In the genomic region with DNA sequence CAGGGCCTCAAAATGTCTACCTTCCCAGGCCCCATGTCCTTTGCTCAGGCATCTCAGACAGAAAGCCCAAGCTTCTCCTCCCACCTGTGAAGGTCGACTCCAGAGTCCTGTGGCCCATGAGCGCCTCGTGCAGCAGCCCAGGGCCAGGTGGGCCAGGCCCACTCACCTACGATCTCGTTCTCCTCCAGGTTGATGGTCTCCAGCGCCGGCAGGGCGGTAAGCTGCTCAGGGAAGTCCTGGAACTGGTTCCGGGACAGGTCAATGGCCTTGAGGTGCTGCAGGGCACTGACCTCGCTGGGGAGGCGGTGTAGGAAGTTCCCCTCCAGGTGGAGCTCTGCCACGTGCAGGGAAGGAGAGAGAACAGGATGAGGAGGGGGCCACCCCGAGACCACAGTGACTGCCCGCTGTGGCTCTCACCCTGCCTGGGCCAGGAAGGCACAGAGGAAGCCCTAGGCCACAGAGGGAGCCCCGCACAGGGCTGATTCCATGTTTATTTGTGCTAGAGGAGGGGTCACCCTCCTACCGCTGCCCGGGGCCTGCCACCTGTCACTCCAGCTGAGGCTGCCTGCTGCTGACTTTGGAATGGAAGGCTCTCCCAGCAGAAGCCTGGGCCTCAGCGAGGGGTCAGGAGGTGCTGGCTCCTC, we compare ENCODE assay signal across 1 cellular context.
TF ChIP-seq lines count a peak whose summit lies in the region.

No MANE protein-coding gene starts in this region.

TF ChIP-seq in HepG2, 621 proteins besides CTCF, POLR2A, EP300 and RAD21 (continued from another document and continues in another):
- TF ChIP-seq, protein P1, sequence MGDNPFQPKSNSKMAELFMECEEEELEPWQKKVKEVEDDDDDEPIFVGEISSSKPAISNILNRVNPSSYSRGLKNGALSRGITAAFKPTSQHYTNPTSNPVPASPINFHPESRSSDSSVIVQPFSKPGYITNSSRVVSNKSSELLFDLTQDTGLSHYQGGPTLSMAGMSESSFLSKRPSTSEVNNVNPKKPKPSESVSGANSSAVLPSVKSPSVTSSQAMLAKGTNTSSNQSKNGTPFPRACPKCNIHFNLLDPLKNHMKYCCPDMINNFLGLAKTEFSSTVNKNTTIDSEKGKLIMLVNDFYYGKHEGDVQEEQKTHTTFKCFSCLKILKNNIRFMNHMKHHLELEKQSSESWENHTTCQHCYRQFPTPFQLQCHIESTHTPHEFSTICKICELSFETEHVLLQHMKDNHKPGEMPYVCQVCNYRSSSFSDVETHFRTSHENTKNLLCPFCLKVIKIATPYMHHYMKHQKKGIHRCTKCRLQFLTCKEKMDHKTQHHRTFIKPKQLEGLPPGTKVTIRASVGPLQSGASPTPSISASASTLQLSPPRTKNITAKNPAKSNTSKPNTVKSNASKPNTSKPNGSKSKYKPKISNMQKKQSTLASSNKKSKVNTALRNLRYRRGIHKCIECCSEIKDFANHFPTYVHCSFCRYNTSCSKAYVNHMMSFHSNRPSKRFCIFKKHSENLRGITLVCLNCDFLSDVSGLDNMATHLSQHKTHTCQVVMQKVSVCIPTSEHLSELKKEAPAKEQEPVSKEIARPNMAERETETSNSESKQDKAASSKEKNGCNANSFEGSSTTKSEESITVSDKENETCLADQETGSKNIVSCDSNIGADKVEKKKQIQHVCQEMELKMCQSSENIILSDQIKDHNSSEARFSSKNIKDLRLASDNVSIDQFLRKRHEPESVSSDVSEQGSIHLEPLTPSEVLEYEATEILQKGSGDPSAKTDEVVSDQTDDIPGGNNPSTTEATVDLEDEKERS (CRISPR knock-in tag; IDR thresholded peaks at IDR 0.05), result 0 out of 2 replicates have a peak, but pooled peaks have one; percentile 12
- TF ChIP-seq, protein P2, sequence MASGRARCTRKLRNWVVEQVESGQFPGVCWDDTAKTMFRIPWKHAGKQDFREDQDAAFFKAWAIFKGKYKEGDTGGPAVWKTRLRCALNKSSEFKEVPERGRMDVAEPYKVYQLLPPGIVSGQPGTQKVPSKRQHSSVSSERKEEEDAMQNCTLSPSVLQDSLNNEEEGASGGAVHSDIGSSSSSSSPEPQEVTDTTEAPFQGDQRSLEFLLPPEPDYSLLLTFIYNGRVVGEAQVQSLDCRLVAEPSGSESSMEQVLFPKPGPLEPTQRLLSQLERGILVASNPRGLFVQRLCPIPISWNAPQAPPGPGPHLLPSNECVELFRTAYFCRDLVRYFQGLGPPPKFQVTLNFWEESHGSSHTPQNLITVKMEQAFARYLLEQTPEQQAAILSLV (CRISPR knock-in tag; IDR thresholded peaks at IDR 0.05; ENCODE audit: borderline replicate concordance), result peak; percentile 69; the same call in 1 of the 2 replicates
- TF ChIP-seq ZNF878 (CRISPR knock-in tag; IDR thresholded peaks at IDR 0.05), result 0 out of 2 replicates have a peak, but pooled peaks have one; percentile 57
- peak; percentile 22 for TF ChIP-seq AGO1 (IDR thresholded peaks at IDR 0.05; ENCODE audit: low read depth, low read length, poor library complexity, severe bottlenecking)
- TF ChIP-seq ZNF782 (CRISPR knock-in tag; IDR thresholded peaks at IDR 0.05; ENCODE audit: borderline replicate concordance), result 0 out of 2 replicates have a peak, but pooled peaks have one; percentile 55
- TF ChIP-seq, protein P3, sequence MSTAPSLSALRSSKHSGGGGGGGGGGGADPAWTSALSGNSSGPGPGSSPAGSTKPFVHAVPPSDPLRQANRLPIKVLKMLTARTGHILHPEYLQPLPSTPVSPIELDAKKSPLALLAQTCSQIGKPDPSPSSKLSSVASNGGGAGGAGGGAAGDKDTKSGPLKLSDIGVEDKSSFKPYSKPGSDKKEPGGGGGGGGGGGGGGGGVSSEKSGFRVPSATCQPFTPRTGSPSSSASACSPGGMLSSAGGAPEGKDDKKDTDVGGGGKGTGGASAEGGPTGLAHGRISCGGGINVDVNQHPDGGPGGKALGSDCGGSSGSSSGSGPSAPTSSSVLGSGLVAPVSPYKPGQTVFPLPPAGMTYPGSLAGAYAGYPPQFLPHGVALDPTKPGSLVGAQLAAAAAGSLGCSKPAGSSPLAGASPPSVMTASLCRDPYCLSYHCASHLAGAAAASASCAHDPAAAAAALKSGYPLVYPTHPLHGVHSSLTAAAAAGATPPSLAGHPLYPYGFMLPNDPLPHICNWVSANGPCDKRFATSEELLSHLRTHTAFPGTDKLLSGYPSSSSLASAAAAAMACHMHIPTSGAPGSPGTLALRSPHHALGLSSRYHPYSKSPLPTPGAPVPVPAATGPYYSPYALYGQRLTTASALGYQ (CRISPR knock-in tag; IDR thresholded peaks at IDR 0.05), result no peak
- TF ChIP-seq, protein P4, sequence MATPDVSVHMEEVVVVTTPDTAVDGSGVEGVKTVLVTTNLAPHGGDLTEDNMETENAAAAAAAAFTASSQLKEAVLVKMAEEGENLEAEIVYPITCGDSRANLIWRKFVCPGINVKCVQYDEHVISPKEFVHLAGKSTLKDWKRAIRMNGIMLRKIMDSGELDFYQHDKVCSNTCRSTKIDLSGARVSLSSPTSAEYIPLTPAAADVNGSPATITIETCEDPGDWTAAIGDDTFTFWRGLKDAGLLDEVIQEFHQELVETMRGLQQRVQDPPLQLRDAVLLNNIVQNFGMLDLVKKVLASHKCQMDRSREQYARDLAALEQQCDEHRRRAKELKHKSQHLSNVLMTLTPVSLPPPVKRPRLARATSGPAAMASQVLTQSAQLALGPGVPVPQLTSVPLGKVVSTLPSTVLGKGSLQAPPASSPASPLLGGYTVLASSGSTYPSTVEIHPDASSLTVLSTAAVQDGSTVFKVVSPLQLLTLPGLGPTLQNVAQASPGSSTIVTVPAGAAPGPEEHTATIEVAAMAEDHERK (CRISPR knock-in tag; IDR thresholded peaks at IDR 0.05; ENCODE audit: low read depth), result no peak
- no peak for TF ChIP-seq RFXAP (CRISPR knock-in tag; IDR thresholded peaks at IDR 0.05; ENCODE audit: borderline replicate concordance)
- no peak for TF ChIP-seq ATAD3A (CRISPR knock-in tag; IDR thresholded peaks at IDR 0.05)
- TF ChIP-seq ZFP36L2 (CRISPR knock-in tag; IDR thresholded peaks at IDR 0.05), result no peak; the same call in 1 of the 2 replicates
- peak; percentile 71; the same call in 1 of the 2 replicates for TF ChIP-seq ZFP36L1 (CRISPR knock-in tag; IDR thresholded peaks at IDR 0.05)
- TF ChIP-seq SMARCC2 (IDR thresholded peaks at IDR 0.05), result no peak
- TF ChIP-seq ZNF589 (CRISPR knock-in tag; conservative IDR thresholded peaks at IDR 0.05), result peak; percentile 70; the same call in 1 of the 2 replicates
- peak; percentile 57; the same call in 1 of the 2 replicates for TF ChIP-seq NCOA1 (CRISPR knock-in tag; IDR thresholded peaks at IDR 0.05)
- peak; percentile 74 for TF ChIP-seq MEIS1 (CRISPR knock-in tag; IDR thresholded peaks at IDR 0.05; ENCODE audit: borderline replicate concordance)
- TF ChIP-seq ZNF274 (CRISPR knock-in tag; IDR thresholded peaks at IDR 0.05), result peak; percentile 73; the same call in 1 of the 2 replicates
- no peak for TF ChIP-seq SRSF4 (IDR thresholded peaks at IDR 0.05; ENCODE audit: low read depth, low read length, poor library complexity, severe bottlenecking)
- TF ChIP-seq, protein P5, sequence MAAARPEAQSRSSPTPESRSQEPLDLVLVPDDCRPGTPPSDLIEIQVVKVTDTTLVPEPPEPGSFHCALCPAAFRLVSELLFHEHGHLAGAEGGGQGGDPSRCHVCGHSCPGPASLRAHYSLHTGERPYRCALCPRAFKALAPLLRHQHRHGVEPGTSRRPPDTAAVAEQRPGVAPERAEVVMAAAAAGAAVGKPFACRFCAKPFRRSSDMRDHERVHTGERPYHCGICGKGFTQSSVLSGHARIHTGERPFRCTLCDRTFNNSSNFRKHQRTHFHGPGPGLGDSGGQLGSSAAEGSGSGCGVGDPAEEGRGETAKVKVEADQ (CRISPR knock-in tag; IDR thresholded peaks at IDR 0.05; ENCODE audit: borderline replicate concordance), result peak; percentile 90; the same call in 1 of the 2 replicates
- TF ChIP-seq ZNF607 (CRISPR knock-in tag; IDR thresholded peaks at IDR 0.05; ENCODE audit: borderline replicate concordance), result peak; percentile 81
- TF ChIP-seq SP140L (CRISPR knock-in tag; IDR thresholded peaks at IDR 0.05; ENCODE audit: borderline replicate concordance), result no peak
- no peak; the same call in 1 of the 2 replicates for TF ChIP-seq ZNF329 (CRISPR knock-in tag; IDR thresholded peaks at IDR 0.05; ENCODE audit: low read depth)
- TF ChIP-seq MXD4 (CRISPR knock-in tag; IDR thresholded peaks at IDR 0.05), result peak; percentile 96
- 0 out of 2 replicates have a peak, but pooled peaks have one; percentile 37 for TF ChIP-seq ZFP1 (CRISPR knock-in tag; IDR thresholded peaks at IDR 0.05)
- peak; percentile 88 for TF ChIP-seq YEATS2 (CRISPR knock-in tag; IDR thresholded peaks at IDR 0.05; ENCODE audit: borderline replicate concordance)
- TF ChIP-seq THYN1 (CRISPR knock-in tag; IDR thresholded peaks at IDR 0.05; ENCODE audit: borderline replicate concordance, low read depth), result no peak
- no peak; the same call in none of the 2 replicates for TF ChIP-seq NR2F6 (IDR thresholded peaks at IDR 0.05)
- peak; percentile 94 for TF ChIP-seq NR2F6 (CRISPR knock-in tag; IDR thresholded peaks at IDR 0.05)
- TF ChIP-seq, protein P6, sequence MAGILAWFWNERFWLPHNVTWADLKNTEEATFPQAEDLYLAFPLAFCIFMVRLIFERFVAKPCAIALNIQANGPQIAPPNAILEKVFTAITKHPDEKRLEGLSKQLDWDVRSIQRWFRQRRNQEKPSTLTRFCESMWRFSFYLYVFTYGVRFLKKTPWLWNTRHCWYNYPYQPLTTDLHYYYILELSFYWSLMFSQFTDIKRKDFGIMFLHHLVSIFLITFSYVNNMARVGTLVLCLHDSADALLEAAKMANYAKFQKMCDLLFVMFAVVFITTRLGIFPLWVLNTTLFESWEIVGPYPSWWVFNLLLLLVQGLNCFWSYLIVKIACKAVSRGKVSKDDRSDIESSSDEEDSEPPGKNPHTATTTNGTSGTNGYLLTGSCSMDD (CRISPR knock-in tag; IDR thresholded peaks at IDR 0.05), result no peak
- TF ChIP-seq FLYWCH1 (CRISPR knock-in tag; IDR thresholded peaks at IDR 0.05), result no peak
- TF ChIP-seq, protein P7, sequence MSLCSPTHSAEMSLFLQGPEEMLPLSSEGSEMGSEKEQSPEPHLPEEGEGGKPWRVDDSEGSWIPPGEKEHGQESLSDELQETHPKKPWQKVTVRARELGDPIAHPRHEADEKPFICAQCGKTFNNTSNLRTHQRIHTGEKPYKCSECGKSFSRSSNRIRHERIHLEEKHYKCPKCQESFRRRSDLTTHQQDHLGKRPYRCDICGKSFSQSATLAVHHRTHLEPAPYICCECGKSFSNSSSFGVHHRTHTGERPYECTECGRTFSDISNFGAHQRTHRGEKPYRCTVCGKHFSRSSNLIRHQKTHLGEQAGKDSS (CRISPR knock-in tag; IDR thresholded peaks at IDR 0.05; ENCODE audit: borderline replicate concordance, low read depth), result peak; percentile 70; the same call in 1 of the 2 replicates
- TF ChIP-seq ZSCAN20 (CRISPR knock-in tag; IDR thresholded peaks at IDR 0.05; ENCODE audit: borderline replicate concordance), result peak; percentile 41; the same call in 1 of the 2 replicates
- TF ChIP-seq SIX1 (CRISPR knock-in tag; IDR thresholded peaks at IDR 0.05; ENCODE audit: borderline replicate concordance), result 0 out of 2 replicates have a peak, but pooled peaks have one; percentile 13
- peak; percentile 61 for TF ChIP-seq SRSF1 (optimal IDR thresholded peaks at IDR 0.05; ENCODE audit: low read depth, low read length)
- TF ChIP-seq, protein P8, sequence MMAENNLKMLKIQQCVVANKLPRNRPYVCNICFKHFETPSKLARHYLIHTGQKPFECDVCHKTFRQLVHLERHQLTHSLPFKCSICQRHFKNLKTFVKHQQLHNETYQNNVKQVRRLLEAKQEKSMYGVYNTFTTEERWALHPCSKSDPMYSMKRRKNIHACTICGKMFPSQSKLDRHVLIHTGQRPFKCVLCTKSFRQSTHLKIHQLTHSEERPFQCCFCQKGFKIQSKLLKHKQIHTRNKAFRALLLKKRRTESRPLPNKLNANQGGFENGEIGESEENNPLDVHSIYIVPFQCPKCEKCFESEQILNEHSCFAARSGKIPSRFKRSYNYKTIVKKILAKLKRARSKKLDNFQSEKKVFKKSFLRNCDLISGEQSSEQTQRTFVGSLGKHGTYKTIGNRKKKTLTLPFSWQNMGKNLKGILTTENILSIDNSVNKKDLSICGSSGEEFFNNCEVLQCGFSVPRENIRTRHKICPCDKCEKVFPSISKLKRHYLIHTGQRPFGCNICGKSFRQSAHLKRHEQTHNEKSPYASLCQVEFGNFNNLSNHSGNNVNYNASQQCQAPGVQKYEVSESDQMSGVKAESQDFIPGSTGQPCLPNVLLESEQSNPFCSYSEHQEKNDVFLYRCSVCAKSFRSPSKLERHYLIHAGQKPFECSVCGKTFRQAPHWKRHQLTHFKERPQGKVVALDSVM (CRISPR knock-in tag; IDR thresholded peaks at IDR 0.05), result peak; percentile 73
- no peak for TF ChIP-seq TCF7L2 (IDR thresholded peaks at IDR 0.05; ENCODE audit: low read depth, low read length)
- 0 out of 2 replicates have a peak, but pooled peaks have one; percentile 7 for TF ChIP-seq ZNF737 (CRISPR knock-in tag; IDR thresholded peaks at IDR 0.05; ENCODE audit: borderline replicate concordance)
- peak; percentile 52; the same call in 1 of the 2 replicates for TF ChIP-seq HMG20B (CRISPR knock-in tag; conservative IDR thresholded peaks at IDR 0.05)
- TF ChIP-seq PHF5A (CRISPR knock-in tag; IDR thresholded peaks at IDR 0.05; ENCODE audit: low read depth, unreplicated experiment), result peak; percentile 27
- TF ChIP-seq, protein P9, sequence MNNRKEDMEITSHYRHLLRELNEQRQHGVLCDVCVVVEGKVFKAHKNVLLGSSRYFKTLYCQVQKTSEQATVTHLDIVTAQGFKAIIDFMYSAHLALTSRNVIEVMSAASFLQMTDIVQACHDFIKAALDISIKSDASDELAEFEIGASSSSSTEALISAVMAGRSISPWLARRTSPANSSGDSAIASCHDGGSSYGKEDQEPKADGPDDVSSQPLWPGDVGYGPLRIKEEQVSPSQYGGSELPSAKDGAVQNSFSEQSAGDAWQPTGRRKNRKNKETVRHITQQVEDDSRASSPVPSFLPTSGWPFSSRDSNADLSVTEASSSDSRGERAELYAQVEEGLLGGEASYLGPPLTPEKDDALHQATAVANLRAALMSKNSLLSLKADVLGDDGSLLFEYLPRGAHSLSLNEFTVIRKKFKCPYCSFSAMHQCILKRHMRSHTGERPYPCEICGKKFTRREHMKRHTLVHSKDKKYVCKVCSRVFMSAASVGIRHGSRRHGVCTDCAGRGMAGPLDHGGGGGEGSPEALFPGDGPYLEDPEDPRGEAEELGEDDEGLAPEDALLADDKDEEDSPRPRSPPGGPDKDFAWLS (CRISPR knock-in tag; IDR thresholded peaks at IDR 0.05; ENCODE audit: borderline replicate concordance), result no peak
- TF ChIP-seq POLR2AphosphoS2 (IDR thresholded peaks at IDR 0.05; ENCODE audit: low read depth, low read length), result no peak
- TF ChIP-seq ZNF207 (IDR thresholded peaks at IDR 0.05; ENCODE audit: borderline replicate concordance), result no peak
- TF ChIP-seq RARA (CRISPR knock-in tag; IDR thresholded peaks at IDR 0.05), result peak; percentile 82
- TF ChIP-seq ZNF891 (CRISPR knock-in tag; IDR thresholded peaks at IDR 0.05), result no peak
- TF ChIP-seq ZNF10 (CRISPR knock-in tag; IDR thresholded peaks at IDR 0.05; ENCODE audit: borderline replicate concordance, low read depth), result no peak
- TF ChIP-seq FOXM1 (CRISPR knock-in tag; IDR thresholded peaks at IDR 0.05), result no peak
- TF ChIP-seq ZNF510 (CRISPR knock-in tag; IDR thresholded peaks at IDR 0.05; ENCODE audit: low read depth), result peak; percentile 92; the same call in 1 of the 2 replicates
- no peak for TF ChIP-seq HOXA7 (CRISPR knock-in tag; IDR thresholded peaks at IDR 0.05)
- TF ChIP-seq DNMT1 (CRISPR knock-in tag; IDR thresholded peaks at IDR 0.05), result peak; percentile 21; the same call in 1 of the 2 replicates
- peak; percentile 90 for TF ChIP-seq ZEB1 (IDR thresholded peaks at IDR 0.05; ENCODE audit: insufficient replicate concordance, low read depth)
- TF ChIP-seq RORA (CRISPR knock-in tag; IDR thresholded peaks at IDR 0.05), result no peak
- TF ChIP-seq HHEX (CRISPR knock-in tag; IDR thresholded peaks at IDR 0.05), result no peak
